Comparison of ENCODE assay signal across 36 cellular contexts in the genomic region with DNA sequence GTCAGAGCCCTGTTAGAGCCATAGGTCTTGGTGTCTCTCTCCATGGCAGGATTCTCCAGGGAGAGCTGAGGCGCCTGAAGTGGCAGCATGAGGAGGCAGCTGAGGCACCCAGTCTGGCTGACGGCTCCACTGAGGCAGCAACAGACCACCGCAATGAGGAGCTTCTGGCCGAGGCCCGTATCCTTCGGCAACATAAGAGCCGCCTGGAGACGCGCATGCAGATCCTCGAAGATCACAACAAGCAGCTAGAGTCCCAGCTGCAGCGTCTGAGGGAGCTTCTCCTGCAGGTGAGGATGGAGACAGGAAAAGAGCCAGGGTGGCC. TPM values are rescaled to one million over a fixed set of nuclear protein-coding genes. Genes with fewer than 3 reads are reported as not detected.
"Had no signal": no experiment of that assay in that cellular context is flagged by ENCODE, and none has a peak within 500 bp of the region (broad histone marks: within the 10 kb centered on the region; RNA-seq: fewer than 3 reads in every experiment).

No MANE protein-coding gene starts in this region.

- H3K9me3 Mint-ChIP-seq: activated CD4-positive, alpha-beta memory T cell treated with anti-CD3 and anti-CD28 coated beads, Interleukin-2, amount 10 ng/mL, durations not matched to agents 7 days and 5 days; activated CD4-positive, alpha-beta T cell treated with anti-CD3 and anti-CD28 coated beads, Interleukin-2, amount 10 ng/mL, durations not matched to agents 7 days and 5 days; activated naive CD4-positive, alpha-beta T cell treated with anti-CD3 and anti-CD28 coated beads for 36 hours; activated naive CD4-positive, alpha-beta T cell treated with anti-CD3 and anti-CD28 coated beads, Interleukin-2, amount 50 U/mL, for 72 hours; activated T-cell treated with anti-CD3 and anti-CD28 coated beads, Interleukin-2, amount 50 U/mL, for 4 hours; activated T-cell treated with anti-CD3 and anti-CD28 coated beads, Interleukin-2, amount 50 U/mL, for 72 hours; activated T-helper 1 cell treated with anti-CD3 and anti-CD28 coated beads, Interleukin-12 subunit alpha, Interleukin-12 subunit beta, Interleukin-2, Interleukin-4 antibody, amounts not matched to agents 30 ng/mL and 10 ng/mL and 1 ng/mL, durations not matched to agents 14 hours and 24 hours and 36 hours; activated T-helper 17 cell treated with anti-CD3 and anti-CD28 coated beads, Interleukin-2, amount 50 U/mL, for 72 hours; T-helper 1 cell treated with Interleukin-12 subunit alpha and Interleukin-12 subunit beta and Interleukin-4 antibody, amounts not matched to agents 30 μg/mL and 1 μg/mL, for 36 hours; T-helper 2 cell treated with Interferon-gamma antibody and Interleukin-4, amounts not matched to agents 5 μg/mL and 100 μg/mL, for 36 hours; WTC11 had no signal

- H3K4me3 ChIP-seq: adrenal gland, body of pancreas, breast epithelium had no signal

- H3K4me3 Mint-ChIP-seq: activated CD4-positive, alpha-beta memory T cell treated with anti-CD3 and anti-CD28 coated beads, Interleukin-2, amount 10 ng/mL, durations not matched to agents 7 days and 5 days; activated CD4-positive, alpha-beta T cell treated with anti-CD3 and anti-CD28 coated beads for 36 hours; activated CD4-positive, alpha-beta T cell treated with anti-CD3 and anti-CD28 coated beads, Interleukin-2, amount 10 ng/mL, durations not matched to agents 7 days and 5 days; activated naive CD4-positive, alpha-beta T cell treated with anti-CD3 and anti-CD28 coated beads for 36 hours; activated T-cell treated with anti-CD3 and anti-CD28 coated beads, Interleukin-2, amount 50 U/mL, for 4 hours; activated T-cell treated with anti-CD3 and anti-CD28 coated beads, Interleukin-2, amount 50 U/mL, for 72 hours; activated T-helper 1 cell treated with anti-CD3 and anti-CD28 coated beads, Interleukin-12 subunit alpha, Interleukin-12 subunit beta, Interleukin-2, Interleukin-4 antibody, amounts not matched to agents 30 ng/mL and 10 ng/mL and 1 ng/mL, durations not matched to agents 14 hours and 24 hours and 36 hours; activated T-helper 17 cell treated with anti-CD3 and anti-CD28 coated beads, Interleukin-2, amount 50 U/mL, for 72 hours; T-helper 1 cell treated with Interleukin-12 subunit alpha and Interleukin-12 subunit beta and Interleukin-4 antibody, amounts not matched to agents 30 μg/mL and 1 μg/mL, for 36 hours; T-helper 2 cell treated with Interferon-gamma antibody and Interleukin-4, amounts not matched to agents 5 μg/mL and 100 μg/mL, for 36 hours; WTC11 had no signal

- H3K36me3 ChIP-seq: adrenal gland, breast epithelium, WERI-Rb-1 had no signal

- DNase-seq: activated CD4-positive, alpha-beta memory T cell treated with anti-CD3 and anti-CD28 coated beads, Interleukin-2, amount 10 ng/mL, durations not matched to agents 7 days and 5 days; activated CD4-positive, alpha-beta T cell treated with anti-CD3 and anti-CD28 coated beads for 1 hour; activated CD4-positive, alpha-beta T cell treated with anti-CD3 and anti-CD28 coated beads for 48 hours; activated CD4-positive, alpha-beta T cell treated with anti-CD3 and anti-CD28 coated beads, Interleukin-2, amount 10 ng/mL, durations not matched to agents 7 days and 5 days; activated CD4-positive, alpha-beta T cell treated with anti-CD3 and anti-CD28 coated beads, Interleukin-2, amount 50 U/mL, for 48 hours; activated CD4-positive, CD25-positive, alpha-beta regulatory T cell; activated CD8-positive, alpha-beta memory T cell treated with anti-CD3 and anti-CD28 coated beads, Interleukin-2, amount 50 U/mL, for 4 hours; activated effector memory CD4-positive, alpha-beta T cell treated with anti-CD3 and anti-CD28 coated beads, Interleukin-2, amount 50 U/mL, for 16 hours; activated gamma-delta T cell treated with Interleukin-2 at 50 U/mL for 16 hours; activated naive CD4-positive, alpha-beta T cell; activated naive CD4-positive, alpha-beta T cell treated with anti-CD3 and anti-CD28 coated beads for 36 hours; activated naive CD4-positive, alpha-beta T cell treated with anti-CD3 and anti-CD28 coated beads, Interleukin-2, amount 50 U/mL, for 16 hours; activated T-cell treated with anti-CD3 and anti-CD28 coated beads for 4 hours; activated T-cell treated with anti-CD3 and anti-CD28 coated beads, Interleukin-2, amount 50 U/mL, for 1 hour; activated T-cell treated with anti-CD3 and anti-CD28 coated beads, Interleukin-2, amount 50 U/mL, for 4 hours; activated T-cell treated with anti-CD3 and anti-CD28 coated beads, Interleukin-2, amount 50 U/mL, for 72 hours; adrenal gland; amniotic stem cell; aorta; body of pancreas; brain microvascular endothelial cell; central memory CD4-positive, alpha-beta T cell; SW 1271; T-helper 9 cell; WERI-Rb-1 had no signal

- H3K4me1 ChIP-seq: adrenal gland, body of pancreas, breast epithelium had no signal

- ATAC-seq: activated CD4-positive, CD25-positive, alpha-beta regulatory T cell treated with anti-CD3 and anti-CD28 coated beads, Interleukin-2, amount 50 U/mL, for 24 hours; activated T-cell treated with anti-CD3 and anti-CD28 coated beads, Interleukin-2, amount 50 U/mL, for 4 hours; activated T-cell treated with anti-CD3 and anti-CD28 coated beads, Interleukin-2, amount 50 U/mL, for 72 hours; activated T-helper 17 cell treated with anti-CD3 and anti-CD28 coated beads, Interleukin-2, amount 50 U/mL, for 72 hours; body of pancreas; WTC11 had no signal

- H3K27ac Mint-ChIP-seq: activated CD4-positive, alpha-beta memory T cell treated with anti-CD3 and anti-CD28 coated beads, Interleukin-2, amount 10 ng/mL, durations not matched to agents 7 days and 5 days; activated CD4-positive, alpha-beta T cell treated with anti-CD3 and anti-CD28 coated beads for 36 hours; activated naive CD4-positive, alpha-beta T cell treated with anti-CD3 and anti-CD28 coated beads for 36 hours; activated naive CD4-positive, alpha-beta T cell treated with anti-CD3 and anti-CD28 coated beads, Interleukin-2, amount 50 U/mL, for 72 hours; activated T-cell treated with anti-CD3 and anti-CD28 coated beads, Interleukin-2, amount 50 U/mL, for 72 hours; activated T-helper 1 cell treated with anti-CD3 and anti-CD28 coated beads, Interleukin-12 subunit alpha, Interleukin-12 subunit beta, Interleukin-2, Interleukin-4 antibody, amounts not matched to agents 30 ng/mL and 10 ng/mL and 1 ng/mL, durations not matched to agents 14 hours and 24 hours and 36 hours; activated T-helper 17 cell treated with anti-CD3 and anti-CD28 coated beads, Interleukin-2, amount 50 U/mL, for 72 hours; T-helper 2 cell treated with Interferon-gamma antibody and Interleukin-4, amounts not matched to agents 5 μg/mL and 100 μg/mL, for 36 hours; WTC11 had no signal

- H3K9me3 ChIP-seq: adrenal gland, body of pancreas, breast epithelium had no signal

- H3K4me1 Mint-ChIP-seq: activated T-helper 17 cell treated with anti-CD3 and anti-CD28 coated beads, Interleukin-2, amount 50 U/mL, for 72 hours had no signal

- H3K27me3 ChIP-seq: body of pancreas, brain microvascular endothelial cell had no signal

- H3K27ac ChIP-seq: adrenal gland, body of pancreas, brain microvascular endothelial cell, breast epithelium, WERI-Rb-1 had no signal

- H3K27me3 Mint-ChIP-seq: activated CD4-positive, alpha-beta memory T cell treated with anti-CD3 and anti-CD28 coated beads, Interleukin-2, amount 10 ng/mL, durations not matched to agents 7 days and 5 days; activated CD4-positive, alpha-beta T cell treated with anti-CD3 and anti-CD28 coated beads for 36 hours; activated CD4-positive, alpha-beta T cell treated with anti-CD3 and anti-CD28 coated beads, Interleukin-2, amount 10 ng/mL, durations not matched to agents 7 days and 5 days; activated T-helper 17 cell treated with anti-CD3 and anti-CD28 coated beads, Interleukin-2, amount 50 U/mL, for 72 hours had no signal

- H3K36me3 Mint-ChIP-seq: activated naive CD4-positive, alpha-beta T cell treated with anti-CD3 and anti-CD28 coated beads, Interleukin-2, amount 50 U/mL, for 72 hours; WTC11 had no signal

RNA-seq across cellular contexts. Expression of a gene that starts 32.9 kb away (rescaled TPM):
- total RNA-seq: activated CD4-positive, alpha-beta memory T cell treated with anti-CD3 and anti-CD28 coated beads, Interleukin-2, amount 10 ng/mL, durations not matched to agents 7 days and 5 days; activated CD4-positive, alpha-beta T cell treated with anti-CD3 and anti-CD28 coated beads for 36 hours; activated CD4-positive, alpha-beta T cell treated with anti-CD3 and anti-CD28 coated beads, Interleukin-2, amount 10 ng/mL, durations not matched to agents 7 days and 5 days; activated naive CD4-positive, alpha-beta T cell treated with anti-CD3 and anti-CD28 coated beads for 36 hours; activated T-cell treated with anti-CD3 and anti-CD28 coated beads, Interleukin-2, amount 50 U/mL, for 72 hours; aorta; body of pancreas; cardiac septum; cerebellum had no signal

RNA-seq across cellular contexts. Expression of a gene that starts 38.6 kb away (rescaled TPM):
- total RNA-seq: body of pancreas, cardiac septum had no signal
